Comparison of ENCODE assay signal across 10 cellular contexts in the genomic region with DNA sequence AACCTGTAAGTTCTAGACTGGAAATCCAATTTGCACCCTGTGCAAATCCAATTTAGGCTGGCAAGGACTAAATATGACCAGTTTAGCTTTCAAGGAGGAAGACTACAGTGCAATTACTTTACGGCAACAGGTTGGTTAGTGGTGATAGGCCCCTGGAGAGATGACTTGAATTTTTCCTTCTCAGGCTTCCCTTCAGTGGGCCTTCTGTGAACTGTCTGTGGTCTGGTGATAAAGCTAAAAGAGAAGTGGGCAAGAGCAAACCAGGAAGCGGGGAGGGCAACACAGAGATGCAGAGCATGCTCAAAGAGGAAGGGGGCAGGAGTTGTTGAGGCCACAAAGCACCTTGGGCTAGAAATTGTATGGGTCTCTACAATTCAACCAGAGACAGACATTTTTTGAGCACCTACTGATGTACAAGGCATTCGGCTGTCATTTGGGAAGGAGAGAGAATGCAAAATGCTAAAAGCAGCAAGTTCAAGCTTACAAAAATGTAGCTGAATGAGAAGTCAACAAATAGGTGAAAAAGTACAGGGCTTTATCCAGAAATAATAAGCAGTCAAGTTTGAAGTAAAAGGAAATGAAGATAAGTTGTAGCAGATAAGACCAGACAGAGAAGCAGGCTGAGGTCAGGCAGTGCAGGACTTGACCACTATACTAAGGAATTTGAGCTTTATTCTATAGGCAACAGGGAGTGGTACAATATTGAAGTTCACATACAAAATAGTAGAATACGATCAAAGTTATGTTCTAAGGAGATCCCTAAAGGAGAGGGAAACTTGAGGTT. TPM values are rescaled to one million over a fixed set of nuclear protein-coding genes. Genes with fewer than 3 reads are reported as not detected.
A peak's percentile ranks its signal among the peaks of the same experiment; 100 is the strongest.
DNase-seq lines count a peak whose midpoint lies in the region; ATAC-seq and TF ChIP-seq lines count a peak whose summit lies in the region.
"Had no signal": no experiment of that assay in that cellular context is flagged by ENCODE, and none has a peak within 500 bp of the region (broad histone marks: within the 10 kb centered on the region; RNA-seq: fewer than 3 reads in every experiment).

No MANE protein-coding gene starts in this region.

- H3K4me1 ChIP-seq in foreskin keratinocyte: peaks cover 6% of the 10 kb centered on the region

- TF ChIP-seq POLR2A in GM18526 (IDR thresholded peaks at IDR 0.05; ENCODE audit: extremely low read depth, insufficient read length): peak; percentile 16

- DNase-seq in OCI-M2 (lab: John Stamatoyannopoulos, UW; ENCODE audit: unreplicated experiment) (peak; percentile 75), naive B cell (peak; percentile 83), dermis blood vessel endothelial cell (no peak), NCI-H1436 (lab: John Stamatoyannopoulos, UW) (no peak), foreskin keratinocyte (no peak), RWPE1 (ENCODE audit: low spot score) (no peak)
- DNase-seq: left ventricle myocardium superior had no signal

- peak overlapping the region in 5 of 6 donors; percentile 2 to 84 (median 48) for H3K27ac Mint-ChIP-seq in naive B cell

- CTCF ChIA-PET in RWPE1 (lab: Yijun Ruan, JAX): interaction anchor here (0.8 kb wide), 1 partner anchor 817 kb away, joined by 3 read pairs; no protein-coding TSS in a partner anchor

- peaks cover 40 to 72% (median 64%) of the 10 kb centered on the region in 3 donors for H3K4me1 Mint-ChIP-seq in naive B cell

- POLR2A ChIA-PET in RWPE1 (lab: Yijun Ruan, JAX; ENCODE audit: low non-redundant PET): no interaction called here

- no peaks in the 10 kb centered on the region for H3K27me3 ChIP-seq in foreskin keratinocyte

- TF ChIP-seq CTCF in foreskin keratinocyte (conservative IDR thresholded peaks at IDR 0.05): no peak
- TF ChIP-seq CTCF in RWPE1 (conservative IDR thresholded peaks at IDR 0.05; ENCODE audit: low read depth): no peak

- ATAC-seq in HG02610 (IDR thresholded peaks at IDR 0.05; ENCODE audit: unreplicated experiment): peak; percentile 69
- peak; percentile 97 for ATAC-seq in naive B cell (ENCODE audit: low read depth in 2 of 2)
- no peak for ATAC-seq in foreskin keratinocyte
- ATAC-seq: HCT116, left ventricle myocardium superior had no signal

- H3K27ac ChIP-seq in foreskin keratinocyte (no peak overlapping the region), RWPE1 (no peak overlapping the region)

- no peaks in the 10 kb centered on the region for H3K36me3 Mint-ChIP-seq in naive B cell

- peak overlapping the region; percentile 26 to 69 (median 46) for H3K4me3 Mint-ChIP-seq in naive B cell

- H3K9me3 Mint-ChIP-seq in naive B cell: no peaks in the 10 kb centered on the region

- no peaks in the 10 kb centered on the region for H3K27me3 Mint-ChIP-seq in naive B cell

RNA-seq across cellular contexts. Expression of a gene that starts 23.9 kb away (rescaled TPM):
- polyA plus RNA-seq in naive B cell (ENCODE audit: low read depth in 6 of 6): 10 to 100 TPM; 15.7 to 25.5 (median 22.3) TPM
- total RNA-seq in dermis blood vessel endothelial cell: 21.3 and 21.5 TPM in 2 replicates
- 7.3 and 8.0 TPM in 2 replicates for total RNA-seq in foreskin keratinocyte
- 2.7 and 3.2 TPM in 2 replicates for polyA plus RNA-seq in foreskin keratinocyte

Comparison
In these comparisons a context has a peak if more than half of its experiments do, and no peak if none do; other contexts are left out.
1. DNase-seq: peak in OCI-M2 (single experiment) and naive B cell (single experiment); none in dermis blood vessel endothelial cell (single experiment), NCI-H1436 (single experiment), foreskin keratinocyte (0 of 2) and RWPE1 (single experiment).